8 cellular contexts compared by ENCODE assay signal in genomic region chr13:44436589-44437337, GRCh38.
A peak's percentile ranks its signal among the peaks of the same experiment; 100 is the strongest.
DNase-seq lines count a peak whose midpoint lies in the region; ATAC-seq and TF ChIP-seq lines count a peak whose summit lies in the region.

No MANE protein-coding gene starts in this region.

- peak; percentile 98 for DNase-seq in ELF-1 (ENCODE audit: low read depth, low spot score)
- peak; percentile 88 for DNase-seq in NCI-H1105 treated with DMSO at 0.1 percent for 48 hours (lab: John Stamatoyannopoulos, UW)
- DNase-seq in SKM-1 (lab: John Stamatoyannopoulos, UW; ENCODE audit: unreplicated experiment), result peak; percentile 39
- DNase-seq in cardiac muscle cell (ENCODE audit: low read depth in 1 of 2, low spot score in 1 of 2), result peak; percentile 96
- DNase-seq in nucleus accumbens (lab: John Stamatoyannopoulos, UW), result peak; percentile 69 to 98 (median 95)
- peak; percentile 94 for DNase-seq in type B pancreatic cell (ENCODE audit: extremely low spot score, unreplicated experiment)

- no peak for ATAC-seq in GM18858 (IDR thresholded peaks at IDR 0.05; ENCODE audit: unreplicated experiment)

- peaks cover 24% of the 10 kb centered on the region for H3K36me3 Mint-ChIP-seq in type B pancreatic cell

- H3K27ac Mint-ChIP-seq in type B pancreatic cell, result peak overlapping the region; percentile 99

- H3K27ac ChIP-seq in angular gyrus (ENCODE audit: low read depth, low read length), result peak overlapping the region; percentile 98
- H3K27ac ChIP-seq in cardiac muscle cell, result peak overlapping the region; percentile 98

- H3K9me3 Mint-ChIP-seq in type B pancreatic cell, result no peaks in the 10 kb centered on the region

- no peaks in the 10 kb centered on the region for H3K27me3 ChIP-seq in cardiac muscle cell

- H3K4me3 Mint-ChIP-seq in type B pancreatic cell, result peak overlapping the region; percentile 96

- TF ChIP-seq CTCF in cardiac muscle cell (IDR thresholded peaks at IDR 0.05; ENCODE audit: low read depth, low read length) (no peak), type B pancreatic cell (conservative IDR thresholded peaks at IDR 0.05) (no peak)

- H3K4me1 Mint-ChIP-seq in type B pancreatic cell (ENCODE audit: unreplicated experiment), result peaks cover 49% of the 10 kb centered on the region

- H3K36me3 ChIP-seq in cardiac muscle cell, result peaks cover 20% of the 10 kb centered on the region

- H3K9me3 ChIP-seq in cardiac muscle cell (ENCODE audit: low read depth), result no peaks in the 10 kb centered on the region

- peaks cover 57% of the 10 kb centered on the region for H3K4me1 ChIP-seq in cardiac muscle cell (ENCODE audit: low read depth)

- H3K27me3 Mint-ChIP-seq in type B pancreatic cell, result no peaks in the 10 kb centered on the region

- H3K4me3 ChIP-seq in cardiac muscle cell, result peak overlapping the region; percentile 93

Comparison
In these comparisons a context has a peak if more than half of its experiments do, and no peak if none do; other contexts are left out.
1. DNase-seq: peak in every context shown above with its lines; median percentile 98 in ELF-1; 96 in cardiac muscle cell; 95 in nucleus accumbens; 94 in type B pancreatic cell; 88 in NCI-H1105 treated with DMSO at 0.1 percent for 48 hours; 39 in SKM-1.